ENCODE assay signal across 12 cellular contexts in the genomic region with DNA sequence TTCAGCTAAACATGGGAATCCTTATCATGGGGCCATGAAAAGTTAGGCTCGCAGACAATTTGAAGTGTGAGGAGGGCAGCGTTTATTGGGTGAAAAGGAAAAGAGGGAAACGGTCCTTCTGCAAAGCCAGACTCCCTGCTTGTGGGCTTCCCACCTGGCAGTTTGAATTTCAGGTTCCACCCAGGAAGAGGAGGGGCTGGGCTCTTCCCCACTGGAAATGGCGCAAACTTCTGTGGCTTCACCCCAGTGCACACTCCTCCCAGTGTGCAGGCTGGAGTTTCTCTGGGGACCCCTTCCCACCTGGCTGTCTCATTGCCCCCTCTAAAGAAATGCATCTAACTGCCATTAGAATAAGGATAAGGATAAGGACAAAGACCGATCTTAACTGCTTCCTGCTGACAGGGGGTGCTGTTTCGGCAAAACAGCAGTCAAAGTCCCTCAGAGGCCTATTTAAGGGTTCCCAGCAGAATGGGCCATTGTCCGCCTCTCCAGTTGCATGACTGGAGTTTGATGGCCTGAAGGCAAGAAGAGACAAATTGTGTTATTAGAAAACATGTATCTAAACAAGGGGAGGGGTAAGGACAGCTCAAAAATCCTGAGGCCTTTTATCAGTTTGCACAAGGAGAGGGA. TPM values are rescaled to one million over a fixed set of nuclear protein-coding genes. Genes with fewer than 3 reads are reported as not detected.
DNase-seq lines count a peak whose midpoint lies in the region; ATAC-seq and TF ChIP-seq lines count a peak whose summit lies in the region.
"Had no signal": no experiment of that assay in that cellular context is flagged by ENCODE, and none has a peak within 500 bp of the region (broad histone marks: within the 10 kb centered on the region; RNA-seq: fewer than 3 reads in every experiment).

No MANE protein-coding gene starts in this region.

- DNase-seq in activated CD8-positive, alpha-beta T cell treated with anti-CD3 and anti-CD28 coated beads, Interleukin-2, amount 10 ng/mL, durations not matched to agents 7 days and 5 days = no peak
- DNase-seq in activated CD8-positive, alpha-beta T cell treated with anti-CD3 and anti-CD28 coated beads for 36 hours = no peak
- DNase-seq in NCI-H1048 (lab: John Stamatoyannopoulos, UW) (peak; percentile 18), choroid plexus epithelial cell (ENCODE audit: low read depth) (peak; percentile 18), cerebellar cortex (ENCODE audit: low spot score) (no peak), Peyer's patch (no peak)
- DNase-seq: left cardiac atrium, retina, SHP77 had no signal

- CTCF ChIA-PET in activated CD8-positive, alpha-beta T cell treated with anti-CD3 and anti-CD28 coated beads, Interleukin-2, amount 10 ng/mL, durations not matched to agents 7 days and 5 days (lab: Charles Lee) = interaction anchor here (0.7 to 1.3 kb wide), 4 partner anchors 13 to 32 kb away, joined by 3 to 8 read pairs (median 4); no protein-coding TSS in a partner anchor
- CTCF ChIA-PET in activated CD8-positive, alpha-beta T cell treated with anti-CD3 and anti-CD28 coated beads for 36 hours (lab: Charles Lee) = interaction anchor here (1.3 to 1.8 kb wide), 2 partner anchors 15 to 16 kb away, joined by 6 read pairs; no protein-coding TSS in a partner anchor

- peaks cover 38% of the 10 kb centered on the region for H3K4me1 Mint-ChIP-seq in activated CD8-positive, alpha-beta T cell treated with anti-CD3 and anti-CD28 coated beads, Interleukin-2, amount 10 ng/mL, durations not matched to agents 7 days and 5 days (ENCODE audit: low read depth)
- H3K4me1 Mint-ChIP-seq in activated CD8-positive, alpha-beta T cell treated with anti-CD3 and anti-CD28 coated beads for 36 hours (ENCODE audit: low read depth) = peaks cover 19% of the 10 kb centered on the region

- H3K4me3 ChIP-seq in choroid plexus epithelial cell (ENCODE audit: low read depth, low read length) (no peak overlapping the region), rectal smooth muscle tissue (ENCODE audit: low read length) (peak overlapping the region; percentile 6), Peyer's patch (no peak overlapping the region)

- H3K27ac Mint-ChIP-seq in activated CD8-positive, alpha-beta T cell treated with anti-CD3 and anti-CD28 coated beads, Interleukin-2, amount 10 ng/mL, durations not matched to agents 7 days and 5 days = peak overlapping the region; percentile 3
- H3K27ac Mint-ChIP-seq in activated CD8-positive, alpha-beta T cell treated with anti-CD3 and anti-CD28 coated beads for 36 hours = no peak overlapping the region

- H3K36me3 ChIP-seq in rectal smooth muscle tissue (ENCODE audit: control insufficient read depth, insufficient read depth, low read length) (peaks cover 17% of the 10 kb centered on the region), Peyer's patch (peaks cover 0 to 46% (median 0%) of the 10 kb centered on the region in 3 donors)

- H3K27me3 ChIP-seq in rectal smooth muscle tissue (ENCODE audit: control insufficient read depth, insufficient read depth, low read length) (no peaks in the 10 kb centered on the region), Peyer's patch (no peaks in the 10 kb centered on the region)

- H3K27ac ChIP-seq in rectal smooth muscle tissue (ENCODE audit: low read depth, low read length) (no peak overlapping the region), Peyer's patch (peak overlapping the region in 1 of 4 donors; percentile 32)

- no peaks in the 10 kb centered on the region for H3K9me3 ChIP-seq in Peyer's patch

- no peak for TF ChIP-seq POLR2A in Peyer's patch (IDR thresholded peaks at IDR 0.05)

- no peak overlapping the region for H3K4me3 Mint-ChIP-seq in activated CD8-positive, alpha-beta T cell treated with anti-CD3 and anti-CD28 coated beads, Interleukin-2, amount 10 ng/mL, durations not matched to agents 7 days and 5 days
- H3K4me3 Mint-ChIP-seq in activated CD8-positive, alpha-beta T cell treated with anti-CD3 and anti-CD28 coated beads for 36 hours = no peak overlapping the region

- no peaks in the 10 kb centered on the region for H3K9me3 Mint-ChIP-seq in activated CD8-positive, alpha-beta T cell treated with anti-CD3 and anti-CD28 coated beads, Interleukin-2, amount 10 ng/mL, durations not matched to agents 7 days and 5 days (ENCODE audit: insufficient read depth)
- H3K9me3 Mint-ChIP-seq in activated CD8-positive, alpha-beta T cell treated with anti-CD3 and anti-CD28 coated beads for 36 hours = no peaks in the 10 kb centered on the region

- H3K4me1 ChIP-seq in rectal smooth muscle tissue (ENCODE audit: control insufficient read depth, insufficient read depth, low read length) (no peaks in the 10 kb centered on the region), Peyer's patch (peaks cover 0 to 9% (median 3%) of the 10 kb centered on the region in 4 donors)

- POLR2A ChIA-PET in activated CD8-positive, alpha-beta T cell treated with anti-CD3 and anti-CD28 coated beads, Interleukin-2, amount 10 ng/mL, durations not matched to agents 7 days and 5 days (lab: Charles Lee) = interaction anchor here (0.6 kb wide), 1 partner anchor 1112 kb away, joined by 3 read pairs; no protein-coding TSS in a partner anchor
- POLR2A ChIA-PET in activated CD8-positive, alpha-beta T cell treated with anti-CD3 and anti-CD28 coated beads for 36 hours (lab: Charles Lee) = interaction anchor here (0.6 kb wide), 1 partner anchor 711 kb away, joined by 3 read pairs; no protein-coding TSS in a partner anchor

- peaks cover 63% of the 10 kb centered on the region for H3K36me3 Mint-ChIP-seq in activated CD8-positive, alpha-beta T cell treated with anti-CD3 and anti-CD28 coated beads, Interleukin-2, amount 10 ng/mL, durations not matched to agents 7 days and 5 days (ENCODE audit: low read depth)
- peaks cover 55% of the 10 kb centered on the region for H3K36me3 Mint-ChIP-seq in activated CD8-positive, alpha-beta T cell treated with anti-CD3 and anti-CD28 coated beads for 36 hours (ENCODE audit: low read depth)

- ATAC-seq in activated CD8-positive, alpha-beta T cell treated with anti-CD3 and anti-CD28 coated beads, Interleukin-2, amount 10 ng/mL, durations not matched to agents 7 days and 5 days = no peak
- ATAC-seq in activated CD8-positive, alpha-beta T cell treated with anti-CD3 and anti-CD28 coated beads for 36 hours = no peak
- no peak for ATAC-seq in GM19023 (IDR thresholded peaks at IDR 0.05; ENCODE audit: unreplicated experiment)
- ATAC-seq: left cardiac atrium had no signal

- no peak for TF ChIP-seq CTCF in activated CD8-positive, alpha-beta T cell treated with anti-CD3 and anti-CD28 coated beads for 36 hours (IDR thresholded peaks at IDR 0.05)
- TF ChIP-seq CTCF in choroid plexus epithelial cell (conservative IDR thresholded peaks at IDR 0.05; ENCODE audit: low read depth, low read length) (peak; percentile 25), Peyer's patch (IDR thresholded peaks at IDR 0.05) (no peak)

- H3K9ac ChIP-seq in rectal smooth muscle tissue (ENCODE audit: low read length) = no peak overlapping the region

- no peaks in the 10 kb centered on the region for H3K27me3 Mint-ChIP-seq in activated CD8-positive, alpha-beta T cell treated with anti-CD3 and anti-CD28 coated beads, Interleukin-2, amount 10 ng/mL, durations not matched to agents 7 days and 5 days (ENCODE audit: low read depth)
- no peaks in the 10 kb centered on the region for H3K27me3 Mint-ChIP-seq in activated CD8-positive, alpha-beta T cell treated with anti-CD3 and anti-CD28 coated beads for 36 hours

- intact Hi-C loops in activated CD8-positive, alpha-beta T cell treated with anti-CD3 and anti-CD28 coated beads for 36 hours (cut with micrococcal nuclease) = no loop called here

RNA-seq across cellular contexts. Expression of a gene that starts 20.4 kb away (rescaled TPM):
- 1 to 10 TPM in 1 of 2 experiments, under 1 TPM in 1; 0.99 to 1.8 TPM for total RNA-seq in activated CD8-positive, alpha-beta T cell treated with anti-CD3 and anti-CD28 coated beads, Interleukin-2, amount 10 ng/mL, durations not matched to agents 7 days and 5 days
- total RNA-seq in activated CD8-positive, alpha-beta T cell treated with anti-CD3 and anti-CD28 coated beads for 36 hours = 1 to 10 TPM; 6.7 to 8.6 TPM
- total RNA-seq in Peyer's patch = 100 to 1,000 TPM in 1 of 4 donors, 1 to 10 TPM in 3; 1.5 to 170 (median 6.4) TPM
- total RNA-seq: LHCN-M2 had no signal

RNA-seq across cellular contexts. Expression of a gene that starts 46.5 kb away (rescaled TPM):
- total RNA-seq in activated CD8-positive, alpha-beta T cell treated with anti-CD3 and anti-CD28 coated beads, Interleukin-2, amount 10 ng/mL, durations not matched to agents 7 days and 5 days = 100 to 1,000 TPM; 308 to 314 TPM
- 100 to 1,000 TPM; 190 to 199 TPM for total RNA-seq in activated CD8-positive, alpha-beta T cell treated with anti-CD3 and anti-CD28 coated beads for 36 hours
- 100 to 1,000 TPM in 1 of 4 donors, 10 to 100 TPM in 3; 10.5 to 106 (median 24.9) TPM for total RNA-seq in Peyer's patch

Comparison
In these comparisons a context has a peak if more than half of its experiments do, and no peak if none do; other contexts are left out.
1. DNase-seq: peak in NCI-H1048 (single experiment) and choroid plexus epithelial cell (single experiment); none in activated CD8-positive, alpha-beta T cell treated with anti-CD3 and anti-CD28 coated beads, Interleukin-2, amount 10 ng/mL, durations not matched to agents 7 days and 5 days (single experiment), activated CD8-positive, alpha-beta T cell treated with anti-CD3 and anti-CD28 coated beads for 36 hours (single experiment), cerebellar cortex (single experiment) and Peyer's patch (0 of 3).